In the genomic region with DNA sequence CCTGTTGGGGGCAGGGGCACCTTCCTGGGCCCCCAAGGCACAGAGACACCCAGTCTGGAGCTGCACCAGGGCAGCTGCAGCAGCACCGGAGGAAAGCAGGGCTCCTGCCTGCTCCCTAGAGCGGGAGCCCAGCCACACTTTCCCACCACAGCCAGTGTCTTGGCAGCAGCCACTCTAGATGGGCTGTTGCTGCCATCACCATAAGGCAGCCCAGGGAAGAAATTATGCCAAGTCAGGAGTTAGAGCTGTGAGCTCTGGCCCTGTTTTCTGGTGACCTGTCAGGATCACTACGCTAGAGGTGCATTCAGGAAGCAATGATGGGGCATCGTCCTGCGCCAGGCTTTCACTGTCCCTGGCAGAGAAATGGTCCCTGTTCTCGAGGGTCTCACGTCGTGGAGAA, we compare ENCODE assay signal across 1 cellular context.
TF ChIP-seq lines count a peak whose summit lies in the region.

No MANE protein-coding gene starts in this region.

TF ChIP-seq in H1, 55 proteins besides CTCF, POLR2A, EP300 and RAD21:
- TF ChIP-seq SP4 (IDR thresholded peaks at IDR 0.05; ENCODE audit: low read length) (no peak), SRF (IDR thresholded peaks at IDR 0.05; ENCODE audit: low read depth, low read length) (no peak), MAFK (IDR thresholded peaks at IDR 0.05; ENCODE audit: low read depth, low read length) (no peak)
- TF ChIP-seq, protein P1, sequence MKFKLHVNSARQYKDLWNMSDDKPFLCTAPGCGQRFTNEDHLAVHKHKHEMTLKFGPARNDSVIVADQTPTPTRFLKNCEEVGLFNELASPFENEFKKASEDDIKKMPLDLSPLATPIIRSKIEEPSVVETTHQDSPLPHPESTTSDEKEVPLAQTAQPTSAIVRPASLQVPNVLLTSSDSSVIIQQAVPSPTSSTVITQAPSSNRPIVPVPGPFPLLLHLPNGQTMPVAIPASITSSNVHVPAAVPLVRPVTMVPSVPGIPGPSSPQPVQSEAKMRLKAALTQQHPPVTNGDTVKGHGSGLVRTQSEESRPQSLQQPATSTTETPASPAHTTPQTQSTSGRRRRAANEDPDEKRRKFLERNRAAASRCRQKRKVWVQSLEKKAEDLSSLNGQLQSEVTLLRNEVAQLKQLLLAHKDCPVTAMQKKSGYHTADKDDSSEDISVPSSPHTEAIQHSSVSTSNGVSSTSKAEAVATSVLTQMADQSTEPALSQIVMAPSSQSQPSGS (IDR thresholded peaks at IDR 0.05; ENCODE audit: low read length): no peak
